In the genomic region with DNA sequence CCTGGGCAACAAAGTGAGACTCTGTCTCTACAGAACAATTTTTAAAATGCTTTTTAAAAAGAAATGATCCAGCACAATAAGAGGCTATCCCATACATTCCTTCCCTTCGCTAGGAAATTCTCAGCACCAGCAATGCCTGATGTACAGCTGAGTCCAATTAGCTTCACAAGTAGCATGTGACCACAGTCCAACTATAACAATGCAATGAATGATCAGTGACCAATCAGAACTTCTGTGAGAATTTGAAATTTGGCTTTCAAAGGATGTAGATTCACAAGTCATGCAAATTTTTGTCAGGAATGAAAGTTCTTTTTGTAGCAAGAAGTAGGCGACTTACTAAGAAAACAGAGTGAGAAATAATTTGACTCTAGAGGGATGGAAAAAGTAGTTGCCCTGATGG, we compare ENCODE assay signal across 30 cellular contexts.
"Had no signal": no experiment of that assay in that cellular context is flagged by ENCODE, and none has a peak within 500 bp of the region (broad histone marks: within the 10 kb centered on the region; RNA-seq: fewer than 3 reads in every experiment).

No MANE protein-coding gene starts in this region.

- H3K9ac ChIP-seq: SK-N-SH had no signal

- H3K27me3 Mint-ChIP-seq: activated CD4-positive, alpha-beta memory T cell treated with anti-CD3 and anti-CD28 coated beads for 36 hours; activated CD4-positive, alpha-beta T cell treated with anti-CD3 and anti-CD28 coated beads, Interleukin-2, amount 10 ng/mL, durations not matched to agents 7 days and 5 days; activated naive CD4-positive, alpha-beta T cell treated with anti-CD3 and anti-CD28 coated beads, Interleukin-2, amount 10 ng/mL, durations not matched to agents 7 days and 5 days; activated naive CD8-positive, alpha-beta T cell; activated naive CD8-positive, alpha-beta T cell treated with anti-CD3 and anti-CD28 coated beads, Interleukin-2, amount 50 U/mL, for 24 hours; brain had no signal

- H3K36me3 ChIP-seq: SJSA1 had no signal

- H3K9me3 Mint-ChIP-seq: activated CD4-positive, alpha-beta memory T cell treated with anti-CD3 and anti-CD28 coated beads for 36 hours; activated CD4-positive, alpha-beta T cell treated with anti-CD3 and anti-CD28 coated beads, Interleukin-2, amount 10 ng/mL, durations not matched to agents 7 days and 5 days; activated naive CD4-positive, alpha-beta T cell treated with anti-CD3 and anti-CD28 coated beads, Interleukin-2, amount 10 ng/mL, durations not matched to agents 7 days and 5 days; activated naive CD8-positive, alpha-beta T cell treated with anti-CD3 and anti-CD28 coated beads, Interleukin-2, amount 50 U/mL, for 24 hours; activated T-cell treated with anti-CD3 and anti-CD28 coated beads, Interleukin-2, amount 50 U/mL, for 4 hours; brain; T-helper 1 cell treated with Interleukin-12 subunit alpha and Interleukin-12 subunit beta and Interleukin-4 antibody, amounts not matched to agents 30 μg/mL and 1 μg/mL, for 36 hours; T-helper 2 cell treated with Interferon-gamma antibody and Interleukin-4, amounts not matched to agents 5 μg/mL and 100 μg/mL, for 36 hours; WTC11 had no signal

- H3K4me3 ChIP-seq: SJSA1 had no signal

- H3K4me2 ChIP-seq: SK-N-SH had no signal

- H3K27ac ChIP-seq: SJSA1 had no signal

- H3K36me3 Mint-ChIP-seq: activated CD4-positive, alpha-beta memory T cell treated with anti-CD3 and anti-CD28 coated beads for 36 hours; activated naive CD4-positive, alpha-beta T cell treated with anti-CD3 and anti-CD28 coated beads, Interleukin-2, amount 10 ng/mL, durations not matched to agents 7 days and 5 days; activated naive CD8-positive, alpha-beta T cell; brain; WTC11 had no signal

- H3K4me3 Mint-ChIP-seq: activated CD4-positive, alpha-beta memory T cell treated with anti-CD3 and anti-CD28 coated beads for 36 hours; activated CD4-positive, alpha-beta T cell treated with anti-CD3 and anti-CD28 coated beads for 36 hours; activated CD4-positive, alpha-beta T cell treated with anti-CD3 and anti-CD28 coated beads, Interleukin-2, amount 10 ng/mL, durations not matched to agents 7 days and 5 days; activated naive CD4-positive, alpha-beta T cell treated with anti-CD3 and anti-CD28 coated beads, Interleukin-2, amount 10 ng/mL, durations not matched to agents 7 days and 5 days; activated naive CD8-positive, alpha-beta T cell; activated naive CD8-positive, alpha-beta T cell treated with anti-CD3 and anti-CD28 coated beads, Interleukin-2, amount 50 U/mL, for 24 hours; activated T-cell treated with anti-CD3 and anti-CD28 coated beads, Interleukin-2, amount 50 U/mL, for 4 hours; brain; T-helper 1 cell treated with Interleukin-12 subunit alpha and Interleukin-12 subunit beta and Interleukin-4 antibody, amounts not matched to agents 30 μg/mL and 1 μg/mL, for 36 hours; T-helper 2 cell treated with Interferon-gamma antibody and Interleukin-4, amounts not matched to agents 5 μg/mL and 100 μg/mL, for 36 hours; WTC11 had no signal

- H3K27me3 ChIP-seq: SJSA1 had no signal

- H3K4me1 Mint-ChIP-seq: activated CD4-positive, alpha-beta T cell treated with anti-CD3 and anti-CD28 coated beads for 36 hours; activated CD4-positive, alpha-beta T cell treated with anti-CD3 and anti-CD28 coated beads, Interleukin-2, amount 10 ng/mL, durations not matched to agents 7 days and 5 days; activated naive CD4-positive, alpha-beta T cell treated with anti-CD3 and anti-CD28 coated beads, Interleukin-2, amount 10 ng/mL, durations not matched to agents 7 days and 5 days; activated naive CD8-positive, alpha-beta T cell treated with anti-CD3 and anti-CD28 coated beads, Interleukin-2, amount 50 U/mL, for 24 hours; WTC11 had no signal

- ATAC-seq: activated CD4-positive, alpha-beta T cell treated with anti-CD3 and anti-CD28 coated beads for 36 hours; activated CD4-positive, CD25-positive, alpha-beta regulatory T cell treated with anti-CD3 and anti-CD28 coated beads, Interleukin-2, amount 50 U/mL, for 24 hours; activated naive CD8-positive, alpha-beta T cell treated with anti-CD3 and anti-CD28 coated beads, Interleukin-2, amount 50 U/mL, for 24 hours; activated T-cell treated with anti-CD3 and anti-CD28 coated beads, Interleukin-2, amount 50 U/mL, for 4 hours; Panc1; WTC11 had no signal

- H3K9me3 ChIP-seq: SJSA1, SK-N-SH had no signal

- DNase-seq: activated CD4-positive, alpha-beta memory T cell treated with anti-CD3 and anti-CD28 coated beads for 36 hours; activated CD4-positive, alpha-beta T cell treated with anti-CD3 and anti-CD28 coated beads for 36 hours; activated CD4-positive, alpha-beta T cell treated with anti-CD3 and anti-CD28 coated beads, Interleukin-2, amount 10 ng/mL, durations not matched to agents 7 days and 5 days; activated CD8-positive, alpha-beta memory T cell treated with anti-CD3 and anti-CD28 coated beads, Interleukin-2, amount 50 U/mL, for 4 hours; activated effector memory CD4-positive, alpha-beta T cell treated with Interleukin-2 at 50 U/mL for 16 hours; activated naive CD4-positive, alpha-beta T cell treated with anti-CD3 and anti-CD28 coated beads, Interleukin-2, amount 10 ng/mL, durations not matched to agents 7 days and 5 days; activated naive CD8-positive, alpha-beta T cell treated with anti-CD3 and anti-CD28 coated beads, Interleukin-2, amount 50 U/mL, for 24 hours; activated T-cell treated with anti-CD3 and anti-CD28 coated beads for 4 hours; activated T-cell treated with anti-CD3 and anti-CD28 coated beads, Interleukin-2, amount 50 U/mL, for 4 hours; anterior cingulate cortex; caudate nucleus; cerebellar nuclear complex; NCI-H1048; NCI-H1105 treated with DMSO at 0.1 percent for 48 hours; NCI-H1436; NCI-H1694; NCI-H2029; NCI-H345; NCI-H524 treated with DMSO at 0.1 percent for 48 hours; RPMI8226; SHP77 treated with DMSO at 0.1 percent for 48 hours; SK-N-SH had no signal

- H3K4me1 ChIP-seq: SJSA1 had no signal

- H3K27ac Mint-ChIP-seq: activated CD4-positive, alpha-beta memory T cell treated with anti-CD3 and anti-CD28 coated beads for 36 hours; activated CD4-positive, alpha-beta T cell treated with anti-CD3 and anti-CD28 coated beads for 36 hours; activated CD4-positive, alpha-beta T cell treated with anti-CD3 and anti-CD28 coated beads, Interleukin-2, amount 10 ng/mL, durations not matched to agents 7 days and 5 days; activated naive CD4-positive, alpha-beta T cell treated with anti-CD3 and anti-CD28 coated beads, Interleukin-2, amount 10 ng/mL, durations not matched to agents 7 days and 5 days; activated naive CD8-positive, alpha-beta T cell; activated naive CD8-positive, alpha-beta T cell treated with anti-CD3 and anti-CD28 coated beads, Interleukin-2, amount 50 U/mL, for 24 hours; brain; T-helper 1 cell treated with Interleukin-12 subunit alpha and Interleukin-12 subunit beta and Interleukin-4 antibody, amounts not matched to agents 30 μg/mL and 1 μg/mL, for 36 hours; T-helper 2 cell treated with Interferon-gamma antibody and Interleukin-4, amounts not matched to agents 5 μg/mL and 100 μg/mL, for 36 hours; WTC11 had no signal
